In the genomic region with DNA sequence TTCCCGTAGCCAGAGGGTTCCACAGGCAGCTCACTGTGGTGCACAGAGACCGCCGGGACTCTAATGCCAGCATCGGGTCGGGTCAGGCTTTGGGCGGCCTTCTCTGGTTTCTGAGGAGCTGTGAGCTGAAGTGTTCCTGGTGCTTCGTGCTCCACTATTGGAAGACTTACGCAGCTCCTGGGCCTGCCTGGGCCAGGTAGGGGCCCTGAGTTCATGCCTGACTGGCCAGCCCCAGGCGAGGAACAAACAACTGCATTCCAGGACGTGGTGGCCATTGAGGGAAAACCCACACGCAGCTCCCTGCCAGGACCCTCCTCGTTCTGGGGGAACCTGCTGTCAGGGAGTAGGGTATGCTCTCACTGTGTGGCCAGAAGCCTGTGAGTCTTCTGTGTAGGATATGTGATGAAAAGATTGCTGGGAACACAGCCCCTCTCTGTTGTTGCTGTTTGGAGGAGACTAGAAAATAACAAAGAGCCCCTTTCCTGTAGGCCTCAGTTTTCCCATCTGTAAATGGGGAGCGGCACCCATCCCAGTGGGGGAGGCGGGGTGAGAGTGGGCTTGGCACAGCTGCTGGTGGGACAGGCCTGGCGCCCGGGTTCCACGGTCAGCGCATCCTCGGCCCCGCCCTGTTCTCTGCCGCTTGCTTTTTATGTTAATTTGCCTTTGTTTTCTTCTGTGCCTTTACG, we compare ENCODE assay signal across 20 cellular contexts.
"Had no signal": no experiment of that assay in that cellular context is flagged by ENCODE, and none has a peak within 500 bp of the region (broad histone marks: within the 10 kb centered on the region; RNA-seq: fewer than 3 reads in every experiment).

No MANE protein-coding gene starts in this region.

- H3K27ac ChIP-seq: body of pancreas, colonic mucosa, psoas muscle, sigmoid colon, stomach, testis, upper lobe of right lung had no signal

- H3K4me3 ChIP-seq: body of pancreas, colonic mucosa, psoas muscle, sigmoid colon, spleen, stomach, testis, upper lobe of right lung had no signal

- H3K9me3 Mint-ChIP-seq: T-helper 2 cell treated with Interferon-gamma antibody and Interleukin-4, amounts not matched to agents 5 μg/mL and 100 μg/mL, for 36 hours had no signal

- H3K9me3 ChIP-seq: body of pancreas, colonic mucosa, psoas muscle, sigmoid colon, spleen, stomach, testis, upper lobe of right lung had no signal

- H3K27ac Mint-ChIP-seq: activated CD8-positive, alpha-beta memory T cell treated with anti-CD3 and anti-CD28 coated beads, Interleukin-2, amount 10 ng/mL, durations not matched to agents 7 days and 5 days; T-helper 2 cell treated with Interferon-gamma antibody and Interleukin-4, amounts not matched to agents 5 μg/mL and 100 μg/mL, for 36 hours had no signal

- DNase-seq: activated CD4-positive, alpha-beta T cell treated with anti-CD3 and anti-CD28 coated beads, Interleukin-2, amount 50 U/mL, for 1 hour; activated CD4-positive, CD25-positive, alpha-beta regulatory T cell; activated CD8-positive, alpha-beta memory T cell treated with anti-CD3 and anti-CD28 coated beads, Interleukin-2, amount 10 ng/mL, durations not matched to agents 7 days and 5 days; activated T-cell treated with anti-CD3 and anti-CD28 coated beads, Interleukin-2, amount 50 U/mL, for 48 hours; amygdala; body of pancreas; caudate nucleus; colonic mucosa; foreskin fibroblast; hippocampal formation; mesendoderm; psoas muscle; sigmoid colon; spleen; stomach; SW 1271; testis; upper lobe of right lung had no signal

- FAIRE-seq: keratinocyte had no signal

- H3K27me3 ChIP-seq: body of pancreas, colonic mucosa, sigmoid colon, spleen, stomach, testis, upper lobe of right lung had no signal

- H3K4me1 ChIP-seq: colonic mucosa, psoas muscle, upper lobe of right lung had no signal

- H3K4me3 Mint-ChIP-seq: activated CD8-positive, alpha-beta memory T cell treated with anti-CD3 and anti-CD28 coated beads, Interleukin-2, amount 10 ng/mL, durations not matched to agents 7 days and 5 days; T-helper 2 cell treated with Interferon-gamma antibody and Interleukin-4, amounts not matched to agents 5 μg/mL and 100 μg/mL, for 36 hours had no signal

- H3K27me3 Mint-ChIP-seq: activated CD8-positive, alpha-beta memory T cell treated with anti-CD3 and anti-CD28 coated beads, Interleukin-2, amount 10 ng/mL, durations not matched to agents 7 days and 5 days had no signal

- ATAC-seq: activated CD8-positive, alpha-beta memory T cell treated with anti-CD3 and anti-CD28 coated beads, Interleukin-2, amount 10 ng/mL, durations not matched to agents 7 days and 5 days; body of pancreas; psoas muscle; upper lobe of right lung had no signal
